10 cellular contexts compared by ENCODE assay signal in the genomic region with DNA sequence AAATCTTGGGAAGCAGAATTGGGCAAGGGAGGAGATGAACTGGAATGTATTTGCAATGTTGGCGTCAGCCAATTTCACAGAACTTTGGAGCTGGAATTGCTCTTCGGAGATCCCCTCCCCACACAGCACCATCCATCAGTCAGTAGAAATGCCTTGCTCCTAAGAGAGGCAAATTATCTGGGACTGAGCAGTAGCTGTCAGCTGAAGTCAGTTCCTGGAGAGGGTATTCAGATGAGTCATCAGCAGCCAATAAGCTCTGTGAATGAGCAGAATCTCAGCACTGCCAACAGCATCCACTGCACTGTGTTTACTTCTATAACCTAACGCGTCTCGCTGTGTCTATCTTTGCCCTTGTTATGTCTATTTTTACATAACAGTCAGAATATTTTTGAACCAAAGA.
DNase-seq lines count a peak whose midpoint lies in the region; ATAC-seq and TF ChIP-seq lines count a peak whose summit lies in the region.
"Had no signal": no experiment of that assay in that cellular context is flagged by ENCODE, and none has a peak within 500 bp of the region (broad histone marks: within the 10 kb centered on the region; RNA-seq: fewer than 3 reads in every experiment).

No MANE protein-coding gene starts in this region.

- H3K27me3 ChIP-seq in mammary epithelial cell (ENCODE audit: insufficient read depth, low read length) (no peaks in the 10 kb centered on the region), SJCRH30 (no peaks in the 10 kb centered on the region), upper lobe of left lung (no peaks in the 10 kb centered on the region)
- H3K27me3 ChIP-seq: testis had no signal

- ATAC-seq in upper lobe of left lung (ENCODE audit: low FRiP score in 2 of 2) (peak; percentile 32 to 61), GM19395 (IDR thresholded peaks at IDR 0.05; ENCODE audit: unreplicated experiment) (no peak)

- no peaks in the 10 kb centered on the region for H3K36me3 Mint-ChIP-seq in MCF 10A (ENCODE audit: insufficient read depth, unreplicated experiment)

- no peaks in the 10 kb centered on the region for H3K27me3 Mint-ChIP-seq in MCF 10A (ENCODE audit: insufficient read depth, unreplicated experiment)

- H3K4me3 ChIP-seq in mammary epithelial cell (replicated peaks in 1 of 3; ENCODE audit: insufficient read depth in 1 of 3, low read depth in 2 of 3, low read length in 3 of 3) (no peak overlapping the region), SJCRH30 (no peak overlapping the region), upper lobe of left lung (no peak overlapping the region)
- H3K4me3 ChIP-seq: testis had no signal

- BruUV-seq in MCF 10A (replicated peaks; lab: Mats Ljungman, UMichigan) (no TSS peak), mammary epithelial cell (replicated peaks; lab: Mats Ljungman, UMichigan) (no TSS peak)

- no peak overlapping the region for H3K9ac ChIP-seq in mammary epithelial cell (ENCODE audit: insufficient read depth, low read length)

- TF ChIP-seq POLR2A in upper lobe of left lung (IDR thresholded peaks at IDR 0.05): no peak

- 51% methylated on average over 5 of the region's 5 CpGs for WGBS in mammary epithelial cell (ENCODE audit: low coverage, missing lambda C conversion rate)
- WGBS in upper lobe of left lung, 2 donors: 62 to 74% methylated on average over 5 of the region's 5 CpGs

- H3K4me1 Mint-ChIP-seq in MCF 10A (ENCODE audit: insufficient read depth, unreplicated experiment): no peaks in the 10 kb centered on the region

- CTCF ChIA-PET in MCF 10A (lab: Yijun Ruan, JAX) (no interaction called here), mammary epithelial cell (lab: Charles Lee; ENCODE audit: low non-redundant PET) (no interaction called here)

- in situ Hi-C loops in mammary epithelial cell (cut with MboI; ENCODE audit: low sequenced_read_pairs in 2 of 2): no loop called here

- H3K27ac Mint-ChIP-seq in MCF 10A (ENCODE audit: low read depth, unreplicated experiment): no peak overlapping the region

- no peak for TF ChIP-seq EP300 in upper lobe of left lung (IDR thresholded peaks at IDR 0.05)

- POLR2A ChIA-PET in MCF 10A (lab: Yijun Ruan, JAX): no interaction called here

- no peak overlapping the region for H3K4me3 Mint-ChIP-seq in MCF 10A (ENCODE audit: unreplicated experiment)

- H3K4me2 ChIP-seq in mammary epithelial cell (ENCODE audit: insufficient read depth, low read depth, low read length): no peak overlapping the region

- DNase-seq in MCF 10A (ENCODE audit: unreplicated experiment) (peak; percentile 18), mammary epithelial cell (no peak), SJCRH30 (peak; percentile 16 to 51), iPS DF 4.7 (ENCODE audit: extremely low read depth, low spot score) (peak; percentile 11), upper lobe of left lung (no peak), LoVo (ENCODE audit: low spot score) (no peak), NCI-H1105 treated with DMSO at 0.1 percent for 48 hours (lab: John Stamatoyannopoulos, UW) (no peak)
- DNase-seq: NCI-H187 treated with DMSO at 0.1 percent for 48 hours, testis had no signal

- dilution Hi-C loops in mammary epithelial cell (cut with HindIII; ENCODE audit: low sequenced_read_pairs): no loop called here

- no peak overlapping the region for H2AFZ ChIP-seq in mammary epithelial cell (ENCODE audit: low read depth, low read length)

- no peaks in the 10 kb centered on the region for H3K36me3 ChIP-seq in mammary epithelial cell (ENCODE audit: insufficient read depth, low read length)
- no peaks in the 10 kb centered on the region for H3K36me3 ChIP-seq in SJCRH30
- no peaks in the 10 kb centered on the region for H3K36me3 ChIP-seq in upper lobe of left lung

- no peaks in the 10 kb centered on the region for H3K9me3 Mint-ChIP-seq in MCF 10A (ENCODE audit: unreplicated experiment)

- H3K79me2 ChIP-seq in mammary epithelial cell (ENCODE audit: insufficient read depth, low read length): no peaks in the 10 kb centered on the region

- no peak for TF ChIP-seq CTCF in MCF 10A (IDR thresholded peaks at IDR 0.05; ENCODE audit: unreplicated experiment)
- no peak for TF ChIP-seq CTCF in mammary epithelial cell (conservative IDR thresholded peaks at IDR 0.05 in 1 of 2, IDR thresholded peaks at IDR 0.05 in 1 of 2; ENCODE audit: extremely low read depth in 1 of 2, insufficient read depth in 1 of 2, low read depth in 1 of 2, low read length in 2 of 2)
- no peak for TF ChIP-seq CTCF in upper lobe of left lung (IDR thresholded peaks at IDR 0.05)

- no peaks in the 10 kb centered on the region for H3K9me3 ChIP-seq in mammary epithelial cell (replicated peaks; ENCODE audit: insufficient read depth, low read length)
- no peaks in the 10 kb centered on the region for H3K9me3 ChIP-seq in SJCRH30 (replicated peaks)
- no peaks in the 10 kb centered on the region for H3K9me3 ChIP-seq in upper lobe of left lung
- H3K9me3 ChIP-seq: testis had no signal

- intact Hi-C loops in MCF 10A (cut with micrococcal nuclease): no loop called here
- intact Hi-C loops in mammary epithelial cell (cut with micrococcal nuclease): no loop called here

- H3K27ac ChIP-seq in mammary epithelial cell (ENCODE audit: insufficient read depth, low read depth, low read length): no peak overlapping the region
- H3K27ac ChIP-seq in SJCRH30: no peak overlapping the region
- H3K27ac ChIP-seq in upper lobe of left lung: no peak overlapping the region
- H3K27ac ChIP-seq: testis had no signal

- H4K20me1 ChIP-seq in mammary epithelial cell (ENCODE audit: insufficient read depth, low read length): no peaks in the 10 kb centered on the region

- H3K4me1 ChIP-seq in mammary epithelial cell (ENCODE audit: insufficient read depth, low read length) (no peaks in the 10 kb centered on the region), SJCRH30 (no peaks in the 10 kb centered on the region), upper lobe of left lung (no peaks in the 10 kb centered on the region)
- H3K4me1 ChIP-seq: testis had no signal

Comparison
In these comparisons a context has a peak if more than half of its experiments do, and no peak if none do; other contexts are left out.
1. DNase-seq: peak in MCF 10A (single experiment), SJCRH30 (2 of 2) and iPS DF 4.7 (single experiment); none in mammary epithelial cell (single experiment), upper lobe of left lung (0 of 2), LoVo (single experiment) and NCI-H1105 treated with DMSO at 0.1 percent for 48 hours (single experiment).